In genomic region chr6:73929421-73929820, GRCh38 we compare ENCODE assay signal across 26 cellular contexts.
DNase-seq lines count a peak whose midpoint lies in the region; ATAC-seq, FAIRE-seq and TF ChIP-seq lines count a peak whose summit lies in the region.
"Had no signal": no experiment of that assay in that cellular context is flagged by ENCODE, and none has a peak within 500 bp of the region (broad histone marks: within the 10 kb centered on the region; RNA-seq: fewer than 3 reads in every experiment).

No MANE protein-coding gene starts in this region.

- H3K4me3 Mint-ChIP-seq in activated CD8-positive, alpha-beta T cell treated with anti-CD3 and anti-CD28 coated beads for 36 hours: no peak overlapping the region
- H3K4me3 Mint-ChIP-seq: activated B cell treated with CpG ODN at 0.5 μM for 24 hours; activated naive CD8-positive, alpha-beta T cell treated with anti-CD3 and anti-CD28 coated beads, Interleukin-2, amount 10 ng/mL, durations not matched to agents 7 days and 5 days; brain; naive thymus-derived CD8-positive, alpha-beta T cell; type B pancreatic cell had no signal

- H3K4me1 Mint-ChIP-seq in activated CD8-positive, alpha-beta T cell treated with anti-CD3 and anti-CD28 coated beads for 36 hours (ENCODE audit: low read depth): no peaks in the 10 kb centered on the region
- H3K4me1 Mint-ChIP-seq: activated B cell treated with CpG ODN at 0.5 μM for 24 hours; activated naive CD8-positive, alpha-beta T cell treated with anti-CD3 and anti-CD28 coated beads, Interleukin-2, amount 10 ng/mL, durations not matched to agents 7 days and 5 days; brain; naive thymus-derived CD8-positive, alpha-beta T cell had no signal

- DNase-seq in A549 (ENCODE audit: low read depth in 1 of 2, low spot score in 1 of 2) (peak in 1 of 2 experiments; percentile 16), HT-29 (ENCODE audit: low spot score) (peak; percentile 67), SW480 (ENCODE audit: low spot score) (peak; percentile 13), glomerular visceral epithelial cell (ENCODE audit: extremely low spot score) (peak; percentile 49), NCI-H2227 treated with DMSO at 0.1 percent for 48 hours (lab: John Stamatoyannopoulos, UW) (no peak), NCI-H524 treated with DMSO at 0.1 percent for 48 hours (lab: John Stamatoyannopoulos, UW) (no peak), left lobe of liver (ENCODE audit: low spot score) (no peak)
- no peak for DNase-seq in activated CD8-positive, alpha-beta T cell treated with anti-CD3 and anti-CD28 coated beads for 36 hours
- DNase-seq: activated B cell treated with CpG ODN at 0.5 μM for 24 hours; activated CD4-positive, alpha-beta T cell treated with anti-CD3 and anti-CD28 coated beads, Interleukin-2, amount 50 U/mL, for 48 hours; activated effector memory CD4-positive, alpha-beta T cell treated with Interleukin-2 at 50 U/mL for 16 hours; activated naive CD8-positive, alpha-beta T cell treated with anti-CD3 and anti-CD28 coated beads, Interleukin-2, amount 10 ng/mL, durations not matched to agents 7 days and 5 days; GDM1; heart left ventricle; Karpas-422; left lung; naive thymus-derived CD8-positive, alpha-beta T cell; NCI-H1105; NCI-H2081 treated with DMSO at 0.1 percent for 48 hours; right cardiac atrium had no signal

- POLR2A ChIA-PET in A549 (lab: Yijun Ruan, JAX): no interaction called here
- POLR2A ChIA-PET in activated CD8-positive, alpha-beta T cell treated with anti-CD3 and anti-CD28 coated beads for 36 hours (lab: Charles Lee): no interaction called here

- no peak overlapping the region for H3K4me2 ChIP-seq in A549

- H3K9me3 ChIP-seq in A549: no peaks in the 10 kb centered on the region

- 0% methylated on average over 3 of the region's 3 CpGs for WGBS in A549 (ENCODE audit: missing lambda C conversion rate)

- CTCF ChIA-PET in A549 (lab: Yijun Ruan, JAX): no interaction called here
- CTCF ChIA-PET in activated CD8-positive, alpha-beta T cell treated with anti-CD3 and anti-CD28 coated beads for 36 hours (lab: Charles Lee): no interaction called here

- peaks cover 8% of the 10 kb centered on the region for H3K9me3 Mint-ChIP-seq in activated CD8-positive, alpha-beta T cell treated with anti-CD3 and anti-CD28 coated beads for 36 hours
- H3K9me3 Mint-ChIP-seq: activated naive CD8-positive, alpha-beta T cell treated with anti-CD3 and anti-CD28 coated beads, Interleukin-2, amount 10 ng/mL, durations not matched to agents 7 days and 5 days had no signal

- no peak for TF ChIP-seq POLR2A in A549 (IDR thresholded peaks at IDR 0.05; ENCODE audit: low read length)

- TF ChIP-seq CTCF in A549 (IDR thresholded peaks at IDR 0.05): no peak
- no peak for TF ChIP-seq CTCF in activated CD8-positive, alpha-beta T cell treated with anti-CD3 and anti-CD28 coated beads for 36 hours (IDR thresholded peaks at IDR 0.05)

- TF ChIP-seq RAD21 in A549 (conservative IDR thresholded peaks at IDR 0.05 in 1 of 2, IDR thresholded peaks at IDR 0.05 in 1 of 2): no peak

- peaks cover 2% of the 10 kb centered on the region for H3K27me3 Mint-ChIP-seq in activated CD8-positive, alpha-beta T cell treated with anti-CD3 and anti-CD28 coated beads for 36 hours
- H3K27me3 Mint-ChIP-seq: activated B cell treated with CpG ODN at 0.5 μM for 24 hours; activated naive CD8-positive, alpha-beta T cell treated with anti-CD3 and anti-CD28 coated beads, Interleukin-2, amount 10 ng/mL, durations not matched to agents 7 days and 5 days; brain; type B pancreatic cell had no signal

- H3K27ac ChIP-seq in A549: no peak overlapping the region
- H3K27ac ChIP-seq: C4-2B, coronary artery, heart left ventricle, left lung, SK-N-MC had no signal

- no peak overlapping the region for H3K4me3 ChIP-seq in A549
- H3K4me3 ChIP-seq: coronary artery, heart left ventricle, left lung, SK-N-MC had no signal

- no peak for FAIRE-seq in A549 (lab: Jason Lieb, UNC)
- FAIRE-seq: RCC 7860 had no signal

- H3K27ac Mint-ChIP-seq in activated CD8-positive, alpha-beta T cell treated with anti-CD3 and anti-CD28 coated beads for 36 hours: no peak overlapping the region
- H3K27ac Mint-ChIP-seq: activated B cell treated with CpG ODN at 0.5 μM for 24 hours; activated naive CD8-positive, alpha-beta T cell treated with anti-CD3 and anti-CD28 coated beads, Interleukin-2, amount 10 ng/mL, durations not matched to agents 7 days and 5 days; brain; naive thymus-derived CD8-positive, alpha-beta T cell; type B pancreatic cell had no signal

- no peak for TF ChIP-seq EP300 in A549 (IDR thresholded peaks at IDR 0.05)

- H3K36me3 Mint-ChIP-seq in activated CD8-positive, alpha-beta T cell treated with anti-CD3 and anti-CD28 coated beads for 36 hours (ENCODE audit: low read depth): no peaks in the 10 kb centered on the region
- H3K36me3 Mint-ChIP-seq: activated naive CD8-positive, alpha-beta T cell treated with anti-CD3 and anti-CD28 coated beads, Interleukin-2, amount 10 ng/mL, durations not matched to agents 7 days and 5 days; brain; type B pancreatic cell had no signal

- intact Hi-C loops in activated CD8-positive, alpha-beta T cell treated with anti-CD3 and anti-CD28 coated beads for 36 hours (cut with micrococcal nuclease): no loop called here

- ATAC-seq in A549 (peak; percentile 34 to 43; a peak in 5 of 6 replicates), left lobe of liver (no peak)
- ATAC-seq in activated CD8-positive, alpha-beta T cell treated with anti-CD3 and anti-CD28 coated beads for 36 hours: no peak
- ATAC-seq: heart left ventricle; left lung; naive thymus-derived CD8-positive, alpha-beta T cell; right cardiac atrium had no signal

- H3K4me1 ChIP-seq in A549: no peaks in the 10 kb centered on the region
- H3K4me1 ChIP-seq: left lung had no signal

TF ChIP-seq in A549, 52 proteins besides CTCF, POLR2A, EP300 and RAD21:
- TF ChIP-seq CBX2 (IDR thresholded peaks at IDR 0.05; ENCODE audit: borderline replicate concordance, low read depth) (no peak), FOSL2 (IDR thresholded peaks at IDR 0.05) (no peak), FOSL2 (CRISPR knock-in tag; IDR thresholded peaks at IDR 0.05) (no peak), HES2 (IDR thresholded peaks at IDR 0.05) (no peak), FOSB (CRISPR knock-in tag; IDR thresholded peaks at IDR 0.05) (no peak), SREBF2 (IDR thresholded peaks at IDR 0.05) (no peak), ZC3H11A (IDR thresholded peaks at IDR 0.05) (no peak), CBX8 (IDR thresholded peaks at IDR 0.05) (no peak), RNF2 (IDR thresholded peaks at IDR 0.05; ENCODE audit: borderline replicate concordance, low read depth) (no peak), HDAC2 (IDR thresholded peaks at IDR 0.05) (no peak)

Comparison
In these comparisons a context has a peak if more than half of its experiments do, and no peak if none do; other contexts are left out.
1. ATAC-seq: peak in A549 (2 of 2); none in left lobe of liver (single experiment) and activated CD8-positive, alpha-beta T cell treated with anti-CD3 and anti-CD28 coated beads for 36 hours (single experiment).
2. DNase-seq: peak in HT-29 (single experiment), SW480 (single experiment) and glomerular visceral epithelial cell (single experiment); none in NCI-H2227 treated with DMSO at 0.1 percent for 48 hours (single experiment), NCI-H524 treated with DMSO at 0.1 percent for 48 hours (single experiment), left lobe of liver (single experiment) and activated CD8-positive, alpha-beta T cell treated with anti-CD3 and anti-CD28 coated beads for 36 hours (single experiment).